8 cellular contexts compared by ENCODE assay signal in the genomic region with DNA sequence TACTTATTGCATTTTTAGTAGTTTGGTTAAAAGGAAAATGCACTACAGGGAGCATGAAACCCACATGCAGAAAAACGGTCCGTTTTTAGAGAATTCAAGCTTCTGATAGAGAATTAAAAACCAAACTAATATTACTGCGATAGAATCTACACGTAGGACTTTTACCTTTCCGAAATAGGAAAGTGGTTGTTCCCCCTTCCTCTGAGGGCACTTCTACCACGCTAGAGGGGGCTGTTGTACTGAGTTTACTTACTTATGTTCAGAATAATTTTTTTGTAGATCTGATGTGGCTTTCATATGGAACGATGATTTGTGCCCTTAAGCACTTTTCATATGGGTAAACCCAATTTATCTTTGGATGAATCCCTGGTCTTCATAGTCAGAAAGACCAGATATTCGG.
DNase-seq lines count a peak whose midpoint lies in the region; ATAC-seq and TF ChIP-seq lines count a peak whose summit lies in the region.

No MANE protein-coding gene starts in this region.

- H3K36me3 Mint-ChIP-seq in activated T-cell treated with anti-CD3 and anti-CD28 coated beads, Interleukin-2, amount 50 U/mL, for 24 hours (ENCODE audit: low read depth) = no peaks in the 10 kb centered on the region
- H3K36me3 Mint-ChIP-seq in central memory CD8-positive, alpha-beta T cell (ENCODE audit: insufficient read depth) = no peaks in the 10 kb centered on the region

- intact Hi-C loops in right lobe of liver (cut with DNase I) = no loop called here

- no peaks in the 10 kb centered on the region for H3K9me3 Mint-ChIP-seq in activated T-cell treated with anti-CD3 and anti-CD28 coated beads, Interleukin-2, amount 50 U/mL, for 24 hours
- H3K9me3 Mint-ChIP-seq in central memory CD8-positive, alpha-beta T cell = no peaks in the 10 kb centered on the region

- WGBS in right lobe of liver (ENCODE audit: insufficient coverage, low coverage, low lambda C conversion rate, missing lambda C conversion rate) = 9% methylated on average over 8 of the region's 8 CpGs

- DNase-seq in activated T-cell treated with anti-CD3 and anti-CD28 coated beads for 1 hour (ENCODE audit: low read depth) = peak; percentile 25
- no peak for DNase-seq in activated T-cell treated with anti-CD3 and anti-CD28 coated beads, Interleukin-2, amount 50 U/mL, for 24 hours
- peak; percentile 86 for DNase-seq in NCI-H1105 treated with DMSO at 0.1 percent for 48 hours (lab: John Stamatoyannopoulos, UW)
- DNase-seq in T follicular helper cell (ENCODE audit: low read depth) = peak; percentile 17
- peak in 1 of 2 donors; percentile 17 for DNase-seq in central memory CD8-positive, alpha-beta T cell (ENCODE audit: low spot score in 2 of 2)
- DNase-seq in right lobe of liver = peak in 1 of 3 donors; percentile 57
- no peak for DNase-seq in OCI-M2 (lab: John Stamatoyannopoulos, UW; ENCODE audit: unreplicated experiment)

- H3K27ac Mint-ChIP-seq in activated T-cell treated with anti-CD3 and anti-CD28 coated beads, Interleukin-2, amount 50 U/mL, for 24 hours = no peak overlapping the region
- H3K27ac Mint-ChIP-seq in central memory CD8-positive, alpha-beta T cell (ENCODE audit: low read depth) = no peak overlapping the region

- peak; percentile 67 to 83 (median 75) for TF ChIP-seq CTCF in right lobe of liver (IDR thresholded peaks at IDR 0.05)

- peaks cover 8% of the 10 kb centered on the region for H3K27me3 Mint-ChIP-seq in activated T-cell treated with anti-CD3 and anti-CD28 coated beads, Interleukin-2, amount 50 U/mL, for 24 hours
- peaks cover 36% of the 10 kb centered on the region for H3K27me3 Mint-ChIP-seq in central memory CD8-positive, alpha-beta T cell

- no peak for TF ChIP-seq POLR2A in right lobe of liver (IDR thresholded peaks at IDR 0.05)

- peak; percentile 58 for ATAC-seq in central memory CD8-positive, alpha-beta T cell (replicated peaks; ENCODE audit: extremely low read depth, poor library complexity, severe bottlenecking)
- ATAC-seq in right lobe of liver = peak; percentile 83 to 94 (median 86)

- H3K4me1 ChIP-seq in right lobe of liver (no peaks in the 10 kb centered on the region), stomach smooth muscle (ENCODE audit: control insufficient read depth, insufficient read depth, low read length) (peaks cover 14% of the 10 kb centered on the region)

- H3K4me3 Mint-ChIP-seq in activated T-cell treated with anti-CD3 and anti-CD28 coated beads, Interleukin-2, amount 50 U/mL, for 24 hours = no peak overlapping the region
- H3K4me3 Mint-ChIP-seq in central memory CD8-positive, alpha-beta T cell = no peak overlapping the region

- no peaks in the 10 kb centered on the region for H3K36me3 ChIP-seq in right lobe of liver
- no peaks in the 10 kb centered on the region for H3K36me3 ChIP-seq in stomach smooth muscle (ENCODE audit: control insufficient read depth in 2 of 2, insufficient read depth in 2 of 2, low read length in 2 of 2)

- peaks cover 4% of the 10 kb centered on the region for H3K4me1 Mint-ChIP-seq in activated T-cell treated with anti-CD3 and anti-CD28 coated beads, Interleukin-2, amount 50 U/mL, for 24 hours (ENCODE audit: low read depth)
- no peaks in the 10 kb centered on the region for H3K4me1 Mint-ChIP-seq in central memory CD8-positive, alpha-beta T cell

- H3K4me3 ChIP-seq in right lobe of liver = no peak overlapping the region
- peak overlapping the region; percentile 47 for H3K4me3 ChIP-seq in stomach smooth muscle (ENCODE audit: low read length in 2 of 2)

- no peaks in the 10 kb centered on the region for H3K9me3 ChIP-seq in right lobe of liver
- H3K9me3 ChIP-seq in stomach smooth muscle (ENCODE audit: control insufficient read depth in 2 of 2, low read length in 2 of 2) = no peaks in the 10 kb centered on the region

- H3K9ac ChIP-seq in stomach smooth muscle (ENCODE audit: low read length in 2 of 2) = peak overlapping the region in 1 of 2 donors; percentile 20

- H3K27ac ChIP-seq in right lobe of liver = no peak overlapping the region
- H3K27ac ChIP-seq in stomach smooth muscle (ENCODE audit: low read length) = no peak overlapping the region

- H3K27me3 ChIP-seq in right lobe of liver = no peaks in the 10 kb centered on the region
- no peaks in the 10 kb centered on the region for H3K27me3 ChIP-seq in stomach smooth muscle (ENCODE audit: control insufficient read depth in 1 of 2, insufficient read depth in 2 of 2, low read length in 2 of 2)

Comparison
In these comparisons a context has a peak if more than half of its experiments do, and no peak if none do; other contexts are left out.
1. DNase-seq: peak in activated T-cell treated with anti-CD3 and anti-CD28 coated beads for 1 hour (single experiment), NCI-H1105 treated with DMSO at 0.1 percent for 48 hours (single experiment) and T follicular helper cell (single experiment); none in activated T-cell treated with anti-CD3 and anti-CD28 coated beads, Interleukin-2, amount 50 U/mL, for 24 hours (single experiment) and OCI-M2 (single experiment).
2. H3K4me3 ChIP-seq: peak in stomach smooth muscle (2 of 2); none in right lobe of liver (0 of 3).